8 cellular contexts compared by ENCODE assay signal in genomic region chr4:165112258-165113156, GRCh38. TPM values are rescaled to one million over a fixed set of nuclear protein-coding genes. Genes with fewer than 3 reads are reported as not detected.
DNase-seq lines count a peak whose midpoint lies in the region; ATAC-seq, FAIRE-seq and TF ChIP-seq lines count a peak whose summit lies in the region.

Gene TMEM192, minus strand, starts transcription at chr4:165112860. Its CDS starts 87 bp downstream, at chr4:165112773.

- H3K27me3 Mint-ChIP-seq in mesothelial cell of epicardium (ENCODE audit: low read depth) = no peaks in the 10 kb centered on the region

- FAIRE-seq in HTR-8/SVneo (lab: Jason Lieb, UNC) (peak; percentile 90), endometrium (lab: Jason Lieb, UNC) (peak; percentile 58)

- ATAC-seq in GM21367 (IDR thresholded peaks at IDR 0.05; ENCODE audit: unreplicated experiment) = peak; percentile 96

- H3K27ac Mint-ChIP-seq in mesothelial cell of epicardium = peak within 1 kb of the TSS; percentile 98

- DNase-seq in Caki2 (ENCODE audit: low read depth) (peak; percentile 90), HTR-8/SVneo (ENCODE audit: insufficient read length, low spot score) (peak; percentile 94), NOMO-1 treated with DMSO at 0.1 percent for 48 hours (lab: John Stamatoyannopoulos, UW; ENCODE audit: unreplicated experiment) (peak; percentile 88), mesothelial cell of epicardium (ENCODE audit: low spot score in 2 of 2, unreplicated experiment in 2 of 2) (peak; percentile 88 to 95)
- peak; percentile 93 for DNase-seq in activated CD8-positive, alpha-beta memory T cell treated with anti-CD3 and anti-CD28 coated beads, Interleukin-2, amount 50 U/mL, for 4 hours
- DNase-seq in stimulated activated CD8-positive, alpha-beta memory T cell treated with anti-CD3 and anti-CD28 coated beads, Interleukin-15, amount 100 ng/mL, for 48 hours (ENCODE audit: low read depth in 2 of 2) = peak; percentile 83 to 87

- in situ Hi-C loops in Caki2 (cut with HindIII; ENCODE audit: low pct_unique_long_range_greater_than_20kb, low sequenced_read_pairs) = no loop called here

- no peaks in the 10 kb centered on the region for H3K36me3 Mint-ChIP-seq in mesothelial cell of epicardium

- peak within 1 kb of the TSS; percentile 80 for H3K4me3 Mint-ChIP-seq in mesothelial cell of epicardium

- H3K4me1 Mint-ChIP-seq in mesothelial cell of epicardium = peaks cover 19% of the 10 kb centered on the region

- no peaks in the 10 kb centered on the region for H3K9me3 Mint-ChIP-seq in mesothelial cell of epicardium

- TF ChIP-seq CTCF in mesothelial cell of epicardium (IDR thresholded peaks at IDR 0.05; ENCODE audit: unreplicated experiment) = no peak

RNA-seq across cellular contexts. Expression of gene TMEM192, which starts in this region (rescaled TPM):
- total RNA-seq in Caki2 (2014; rRNA removed; shearing (Covaris generic); ENCODE audit: low replicate concordance) = 11.7 and 20.1 TPM in 2 replicates
- total RNA-seq in mesothelial cell of epicardium = 12.2 to 15.4 TPM (median 13.9 TPM) in 3 replicates

Comparison
In these comparisons a context has a peak if more than half of its experiments do, and no peak if none do; other contexts are left out.
1. Peak in every context shown above with its lines: DNase-seq and ATAC-seq.